ENCODE assay signal across 8 cellular contexts in the genomic region with DNA sequence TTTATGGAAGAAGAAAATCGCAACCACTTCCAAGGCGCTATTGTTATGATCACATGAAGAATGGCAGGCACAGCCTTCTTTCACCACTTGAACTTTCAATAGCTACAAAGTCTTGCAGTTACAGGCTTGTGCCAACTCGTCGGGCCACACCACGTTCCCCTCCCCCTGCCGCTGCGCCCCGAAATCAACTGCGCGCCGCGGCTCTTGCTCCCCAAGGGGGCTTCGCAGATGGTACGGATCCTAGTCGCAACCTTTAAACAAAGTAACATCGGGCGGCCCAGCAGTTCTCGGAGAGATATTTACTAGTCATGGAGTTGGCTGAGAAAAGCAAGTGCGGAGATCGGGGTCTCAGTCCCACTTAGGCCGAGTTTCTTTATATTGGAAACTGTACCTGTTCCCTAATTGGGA. TPM values are rescaled to one million over a fixed set of nuclear protein-coding genes. Genes with fewer than 3 reads are reported as not detected.
DNase-seq lines count a peak whose midpoint lies in the region; ATAC-seq, FAIRE-seq and TF ChIP-seq lines count a peak whose summit lies in the region.

No MANE protein-coding gene starts in this region.

- H3K36me3 ChIP-seq in Peyer's patch = no peaks in the 10 kb centered on the region
- no peaks in the 10 kb centered on the region for H3K36me3 ChIP-seq in esophagus squamous epithelium
- no peaks in the 10 kb centered on the region for H3K36me3 ChIP-seq in pancreas

- intact Hi-C loops in esophagus squamous epithelium (cut with DNase I) = loop anchor here (10.0 kb wide), 1 partner anchor 369 kb away; no protein-coding TSS in a partner anchor
- intact Hi-C loops in pancreas (cut with DNase I) = no loop called here

- TF ChIP-seq CTCF in Peyer's patch (IDR thresholded peaks at IDR 0.05) (no peak), esophagus squamous epithelium (IDR thresholded peaks at IDR 0.05) (no peak), pancreas (IDR thresholded peaks at IDR 0.05) (no peak), D721Med (IDR thresholded peaks at IDR 0.05; ENCODE audit: insufficient read depth, missing control alignments) (no peak)

- H3K27ac ChIP-seq in Peyer's patch = peak overlapping the region in 3 of 4 donors; percentile 38 to 87 (median 59)
- peak overlapping the region; percentile 63 to 89 (median 75) for H3K27ac ChIP-seq in esophagus squamous epithelium
- peak overlapping the region; percentile 11 to 80 (median 72) for H3K27ac ChIP-seq in pancreas

- no peaks in the 10 kb centered on the region for H3K27me3 ChIP-seq in Peyer's patch
- H3K27me3 ChIP-seq in esophagus squamous epithelium = peaks cover 0 to 48% (median 0%) of the 10 kb centered on the region in 4 donors
- H3K27me3 ChIP-seq in pancreas = no peaks in the 10 kb centered on the region

- DNase-seq in Peyer's patch (peak in 2 of 3 donors; percentile 53 to 65), esophagus squamous epithelium (lab: John Stamatoyannopoulos, UW) (no peak), pancreas (peak in 3 of 6 donors; percentile 25 to 36 (median 36)), D721Med (ENCODE audit: insufficient read length, low spot score) (no peak), A172 (ENCODE audit: low spot score) (no peak), NCI-H2029 (lab: John Stamatoyannopoulos, UW) (no peak), pons (ENCODE audit: low spot score) (no peak)

- peak overlapping the region; percentile 52 to 79 (median 66) for H3K4me3 ChIP-seq in Peyer's patch
- peak overlapping the region; percentile 40 to 81 (median 68) for H3K4me3 ChIP-seq in esophagus squamous epithelium
- peak overlapping the region; percentile 44 to 56 (median 50) for H3K4me3 ChIP-seq in pancreas

- no peak for FAIRE-seq in pancreas (lab: Jason Lieb, UNC)
- no peak for FAIRE-seq in D721Med (lab: Jason Lieb, UNC)

- TF ChIP-seq POLR2A in Peyer's patch (IDR thresholded peaks at IDR 0.05) (no peak), esophagus squamous epithelium (IDR thresholded peaks at IDR 0.05) (no peak)

- H3K9me3 ChIP-seq in Peyer's patch (no peaks in the 10 kb centered on the region), esophagus squamous epithelium (no peaks in the 10 kb centered on the region), pancreas (no peaks in the 10 kb centered on the region)

- H3K4me1 ChIP-seq in Peyer's patch (peaks cover 0 to 10% (median 7%) of the 10 kb centered on the region in 4 donors), esophagus squamous epithelium (peaks cover 0 to 53% (median 12%) of the 10 kb centered on the region in 3 donors), pancreas (no peaks in the 10 kb centered on the region)

- WGBS in esophagus squamous epithelium, 2 donors = 0% methylated on average over 15 to 19 of the region's 21 CpGs
- 0 to 1% methylated on average over 21 of the region's 21 CpGs for WGBS in pancreas, 2 donors

- ATAC-seq in GM18498 (IDR thresholded peaks at IDR 0.05; ENCODE audit: unreplicated experiment) (peak; percentile 4), pancreas (peak in 2 of 4 donors; percentile 7 to 10)

RNA-seq across cellular contexts. Expression of gene SEMA6A, which starts 1.0 kb away (rescaled TPM):
- 100 to 1,000 TPM in 3 of 4 donors, 10 to 100 TPM in 1; 37.1 to 121 (median 111) TPM for total RNA-seq in Peyer's patch
- total RNA-seq in esophagus squamous epithelium = 10 to 100 TPM in 1 of 4 donors, 1 to 10 TPM in 3; 3.0 to 28.6 (median 4.3) TPM
- 10 to 100 TPM in 5 of 6 donors, 1 to 10 TPM in 1; 9.2 to 24.5 (median 15.8) TPM for total RNA-seq in pancreas
- polyA plus RNA-seq in pancreas = 10 to 100 TPM in 1 of 2 donors, 1 to 10 TPM in 1; 8.9 to 12.2 TPM
- total RNA-seq in A172 (2014; rRNA removed; shearing (Covaris generic)) = 0.57 and 1.5 TPM in 2 replicates

Comparison
In these comparisons a context has a peak if more than half of its experiments do, and no peak if none do; other contexts are left out.
1. DNase-seq: peak in Peyer's patch (2 of 3); none in esophagus squamous epithelium (single experiment), D721Med (single experiment), A172 (single experiment), NCI-H2029 (single experiment) and pons (single experiment).
2. Peak in every context shown above with its lines, with median percentiles within 50 percentile points of each other: H3K27ac ChIP-seq and H3K4me3 ChIP-seq.